ENCODE assay signal across 9 cellular contexts in the genomic region with DNA sequence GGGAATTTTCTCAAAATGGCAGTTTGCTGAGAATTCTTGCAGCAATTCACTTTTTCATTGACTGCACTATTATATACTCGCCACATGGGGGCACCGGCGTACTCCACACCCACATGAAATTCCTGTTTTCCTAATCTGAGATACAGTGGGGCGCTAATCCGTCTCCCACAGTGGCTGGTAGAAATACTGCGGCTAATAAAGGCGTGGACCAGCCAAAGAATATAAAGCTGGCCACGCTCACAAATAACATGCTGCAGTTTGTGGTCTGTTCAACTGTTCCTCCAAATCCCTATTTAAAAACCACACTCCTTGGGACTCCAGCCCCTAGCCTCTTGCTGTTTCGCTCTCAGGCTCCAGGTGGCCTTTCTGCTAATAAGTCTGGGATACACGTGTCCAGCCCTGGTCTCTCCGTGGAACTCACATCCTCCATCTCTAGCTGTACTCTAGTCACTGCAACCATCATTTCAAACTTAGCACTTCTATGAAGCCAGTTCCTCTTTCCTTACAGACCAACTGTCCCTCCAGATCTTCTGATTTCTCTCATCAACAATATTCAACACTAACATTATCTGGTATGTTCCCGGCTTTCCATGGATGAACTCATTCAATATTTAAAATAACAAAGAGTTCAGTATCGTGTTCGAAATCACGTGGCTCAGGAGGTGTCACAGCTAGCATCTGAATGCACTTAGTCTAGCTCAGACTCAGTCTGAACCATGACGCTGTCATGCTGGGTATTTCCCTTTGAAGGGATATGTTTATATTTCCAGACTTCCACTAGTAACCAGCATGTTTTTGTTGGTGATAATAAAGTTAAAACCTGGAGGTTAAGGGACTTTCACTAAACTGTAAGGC. TPM values are rescaled to one million over a fixed set of nuclear protein-coding genes. Genes with fewer than 3 reads are reported as not detected.
DNase-seq lines count a peak whose midpoint lies in the region; ATAC-seq and TF ChIP-seq lines count a peak whose summit lies in the region.
"Had no signal": no experiment of that assay in that cellular context is flagged by ENCODE, and none has a peak within 500 bp of the region (broad histone marks: within the 10 kb centered on the region; RNA-seq: fewer than 3 reads in every experiment).

No MANE protein-coding gene starts in this region.

- H3K27me3 ChIP-seq in GM06990 (replicated peaks; ENCODE audit: control insufficient read depth, insufficient read depth, low read length) = no peaks in the 10 kb centered on the region

- no peak overlapping the region for H3K27ac Mint-ChIP-seq in activated B cell treated with CpG ODN at 0.5 μM for 24 hours
- H3K27ac Mint-ChIP-seq in nephron progenitor cell = no peak overlapping the region
- H3K27ac Mint-ChIP-seq: IgD-negative memory B cell had no signal

- H3K4me1 Mint-ChIP-seq in activated B cell treated with CpG ODN at 0.5 μM for 24 hours = peaks cover 18% of the 10 kb centered on the region
- H3K4me1 Mint-ChIP-seq in nephron progenitor cell = peaks cover 5% of the 10 kb centered on the region

- no peaks in the 10 kb centered on the region for H3K36me3 Mint-ChIP-seq in activated B cell treated with CpG ODN at 0.5 μM for 24 hours (ENCODE audit: low read depth)
- no peaks in the 10 kb centered on the region for H3K36me3 Mint-ChIP-seq in nephron progenitor cell (ENCODE audit: low read depth)

- H3K4me3 ChIP-seq in AG04449 (ENCODE audit: low read depth, low read length) = peak overlapping the region; percentile 36
- H3K4me3 ChIP-seq in GM06990 (replicated peaks; ENCODE audit: low read depth, low read length) = no peak overlapping the region
- H3K4me3 ChIP-seq in fibroblast of mammary gland (ENCODE audit: control insufficient read depth, low read depth, low read length) = no peak overlapping the region

- intact Hi-C loops in activated B cell treated with CpG ODN at 0.5 μM for 24 hours (cut with micrococcal nuclease) = loop anchor here (1.0 kb wide), 4 partner anchors 25 to 223 kb away; no protein-coding TSS in a partner anchor

- H3K36me3 ChIP-seq in GM06990 (ENCODE audit: control insufficient read depth, insufficient read depth, low read length) = 0 out of 2 replicates have a peak, but pooled peaks cover 2% of the 10 kb centered on the region

- H3K27me3 Mint-ChIP-seq in activated B cell treated with CpG ODN at 0.5 μM for 24 hours (no peaks in the 10 kb centered on the region), nephron progenitor cell (ENCODE audit: low read depth, poor library complexity) (peaks cover 21% of the 10 kb centered on the region)
- H3K27me3 Mint-ChIP-seq: IgD-negative memory B cell had no signal

- POLR2A ChIA-PET in AG04449 (lab: Yijun Ruan, JAX) = interaction anchor here (0.7 to 2.7 kb wide), 2 partner anchors 21 to 22 kb away, joined by 3 to 10 read pairs; a partner anchor contains a TSS
- POLR2A ChIA-PET in activated B cell treated with CpG ODN at 0.5 μM for 24 hours (lab: Charles Lee) = interaction anchor here (0.9 kb wide), 1 partner anchor 22 kb away, joined by 4 read pairs; a partner anchor contains a TSS

- peak; percentile 28 for DNase-seq in AG04449 (ENCODE audit: low read depth, low spot score)
- no peak for DNase-seq in GM06990 (ENCODE audit: extremely low read depth, insufficient read length)
- DNase-seq in NCI-H2227 (lab: John Stamatoyannopoulos, UW; ENCODE audit: unreplicated experiment) = peak; percentile 73
- no peak for DNase-seq in activated B cell treated with CpG ODN at 0.5 μM for 24 hours
- DNase-seq in fibroblast of mammary gland (ENCODE audit: low read depth) = peak; percentile 74
- peak; percentile 59 for DNase-seq in nephron progenitor cell

- TF ChIP-seq CTCF in AG04449 (IDR thresholded peaks at IDR 0.05; ENCODE audit: insufficient read depth, low read length, missing control alignments) (peak; percentile 68), GM06990 (IDR thresholded peaks at IDR 0.05; ENCODE audit: insufficient read depth, low read length, poor library complexity, severe bottlenecking) (peak; percentile 73), activated B cell treated with CpG ODN at 0.5 μM for 24 hours (IDR thresholded peaks at IDR 0.05) (peak; percentile 87), fibroblast of mammary gland (conservative IDR thresholded peaks at IDR 0.05; ENCODE audit: control insufficient read depth, insufficient read depth, low read depth, low read length) (peak; percentile 85), nephron progenitor cell (IDR thresholded peaks at IDR 0.05) (peak; percentile 76)

- H3K9me3 Mint-ChIP-seq in activated B cell treated with CpG ODN at 0.5 μM for 24 hours = no peaks in the 10 kb centered on the region
- H3K9me3 Mint-ChIP-seq in nephron progenitor cell = no peaks in the 10 kb centered on the region
- H3K9me3 Mint-ChIP-seq: IgD-negative memory B cell had no signal

- no peak overlapping the region for H3K4me3 Mint-ChIP-seq in activated B cell treated with CpG ODN at 0.5 μM for 24 hours
- peak overlapping the region; percentile 28 for H3K4me3 Mint-ChIP-seq in nephron progenitor cell
- H3K4me3 Mint-ChIP-seq: IgD-negative memory B cell had no signal

- ATAC-seq in HG02981 (IDR thresholded peaks at IDR 0.05; ENCODE audit: unreplicated experiment) = peak; percentile 42
- ATAC-seq in activated B cell treated with CpG ODN at 0.5 μM for 24 hours (ENCODE audit: low read depth) = peak; percentile 79
- no peak for ATAC-seq in HG03097 (IDR thresholded peaks at IDR 0.05; ENCODE audit: low FRiP score, unreplicated experiment)

- CTCF ChIA-PET in AG04449 (lab: Yijun Ruan, JAX) = interaction anchor here (0.5 to 4.7 kb wide), 50 partner anchors 9 to 1015 kb away, joined by 3 to 102 read pairs (median 5); a partner anchor contains a TSS
- CTCF ChIA-PET in activated B cell treated with CpG ODN at 0.5 μM for 24 hours (lab: Charles Lee) = interaction anchor here (0.6 to 2.8 kb wide), 14 partner anchors 23 to 231 kb away, joined by 3 to 17 read pairs (median 5); a partner anchor contains a TSS

RNA-seq across cellular contexts. Expression of a gene that starts 22.0 kb away (rescaled TPM):
- total RNA-seq in activated B cell treated with CpG ODN at 0.5 μM for 24 hours = 43.7 and 54.6 TPM in 2 replicates

RNA-seq across cellular contexts. Expression of a gene that starts 28.9 kb away (rescaled TPM):
- total RNA-seq in activated B cell treated with CpG ODN at 0.5 μM for 24 hours = 2.6 and 3.4 TPM in 2 replicates

RNA-seq across cellular contexts. Expression of a gene that starts 29.1 kb away (rescaled TPM):
- total RNA-seq in activated B cell treated with CpG ODN at 0.5 μM for 24 hours = 1.2 and 1.6 TPM in 2 replicates

RNA-seq across cellular contexts. Expression of a gene that starts 33.4 kb away (rescaled TPM):
- not detected in 2 replicates for total RNA-seq in activated B cell treated with CpG ODN at 0.5 μM for 24 hours

Comparison
In these comparisons a context has a peak if more than half of its experiments do, and no peak if none do; other contexts are left out.
1. DNase-seq: peak in AG04449 (single experiment), NCI-H2227 (single experiment), fibroblast of mammary gland (single experiment) and nephron progenitor cell (single experiment); none in GM06990 (single experiment) and activated B cell treated with CpG ODN at 0.5 μM for 24 hours (single experiment).
2. Peak in every context shown above with its lines, with median percentiles within 50 percentile points of each other: CTCF ChIP-seq.